In genomic region chr9:35923927-35924763, GRCh38 we compare ENCODE assay signal across 8 cellular contexts. TPM values are rescaled to one million over a fixed set of nuclear protein-coding genes. Genes with fewer than 3 reads are reported as not detected.
DNase-seq lines count a peak whose midpoint lies in the region; ATAC-seq, FAIRE-seq and TF ChIP-seq lines count a peak whose summit lies in the region.

No MANE protein-coding gene starts in this region.

- H3K9me3 ChIP-seq in keratinocyte (ENCODE audit: control insufficient read depth, low read depth, low read length) (no peaks in the 10 kb centered on the region), T-helper 17 cell (ENCODE audit: control insufficient read depth, low read length, poor library complexity, severe bottlenecking) (no peaks in the 10 kb centered on the region)

- DNase-seq in activated CD4-positive, alpha-beta memory T cell treated with anti-CD3 and anti-CD28 coated beads for 36 hours, result peak; percentile 71
- no peak for DNase-seq in activated CD4-positive, alpha-beta memory T cell treated with anti-CD3 and anti-CD28 coated beads, Interleukin-2, amount 10 ng/mL, durations not matched to agents 7 days and 5 days
- DNase-seq in amniotic epithelial cell (ENCODE audit: low read depth), result peak; percentile 97
- DNase-seq in keratinocyte (ENCODE audit: low read depth, low spot score), result no peak
- no peak for DNase-seq in stimulated activated effector memory CD8-positive, alpha-beta T cell treated with anti-CD3 and anti-CD28 coated beads, Interleukin-12 subunit alpha, Interleukin-12 subunit beta, amount 100 ng/mL, for 72 hours (ENCODE audit: low spot score in 2 of 2)
- no peak for DNase-seq in T-helper 17 cell
- no peak for DNase-seq in NCI-H146 treated with DMSO at 0.1 percent for 48 hours (lab: John Stamatoyannopoulos, UW; ENCODE audit: unreplicated experiment)
- DNase-seq in GM12891 (ENCODE audit: insufficient read length, low spot score), result no peak

- intact Hi-C loops in activated CD4-positive, alpha-beta memory T cell treated with anti-CD3 and anti-CD28 coated beads for 36 hours (cut with micrococcal nuclease), result no loop called here

- no peaks in the 10 kb centered on the region for H3K79me2 ChIP-seq in keratinocyte (ENCODE audit: control insufficient read depth, insufficient read depth, low read length)

- no peaks in the 10 kb centered on the region for H3K27me3 ChIP-seq in keratinocyte (ENCODE audit: control insufficient read depth, extremely low read depth, insufficient read depth, low read length)

- no peak for TF ChIP-seq CTCF in keratinocyte (optimal IDR thresholded peaks at IDR 0.05 in 1 of 3, IDR thresholded peaks at IDR 0.05 in 1 of 3, conservative IDR thresholded peaks at IDR 0.05 in 1 of 3; ENCODE audit: extremely low read depth in 1 of 3, insufficient read depth in 2 of 3, low read length in 3 of 3)

- peaks cover 21% of the 10 kb centered on the region for H3K4me1 Mint-ChIP-seq in activated CD4-positive, alpha-beta memory T cell treated with anti-CD3 and anti-CD28 coated beads for 36 hours (ENCODE audit: low read depth)
- H3K4me1 Mint-ChIP-seq in activated CD4-positive, alpha-beta memory T cell treated with anti-CD3 and anti-CD28 coated beads, Interleukin-2, amount 10 ng/mL, durations not matched to agents 7 days and 5 days, result no peaks in the 10 kb centered on the region
- no peaks in the 10 kb centered on the region for H3K4me1 Mint-ChIP-seq in stimulated activated effector memory CD8-positive, alpha-beta T cell treated with anti-CD3 and anti-CD28 coated beads, Interleukin-12 subunit alpha, Interleukin-12 subunit beta, amount 100 ng/mL, for 72 hours
- H3K4me1 Mint-ChIP-seq in T-helper 17 cell, result peaks cover 3% of the 10 kb centered on the region

- no peaks in the 10 kb centered on the region for H3K9me1 ChIP-seq in keratinocyte (ENCODE audit: control insufficient read depth, extremely low read depth, insufficient read depth, low read length)

- dilution Hi-C loops in keratinocyte (cut with MboI; ENCODE audit: extremely low pct_ligation_motif_present, low sequenced_read_pairs), result no loop called here

- POLR2A ChIA-PET in activated CD4-positive, alpha-beta memory T cell treated with anti-CD3 and anti-CD28 coated beads for 36 hours (lab: Charles Lee), result interaction anchor here (1.3 to 2.6 kb wide), 2 partner anchors 10 to 16 kb away, joined by 3 to 11 read pairs; no protein-coding TSS in a partner anchor
- POLR2A ChIA-PET in activated CD4-positive, alpha-beta memory T cell treated with anti-CD3 and anti-CD28 coated beads, Interleukin-2, amount 10 ng/mL, durations not matched to agents 7 days and 5 days (lab: Charles Lee), result no interaction called here

- no peaks in the 10 kb centered on the region for H3K27me3 Mint-ChIP-seq in activated CD4-positive, alpha-beta memory T cell treated with anti-CD3 and anti-CD28 coated beads for 36 hours
- H3K27me3 Mint-ChIP-seq in activated CD4-positive, alpha-beta memory T cell treated with anti-CD3 and anti-CD28 coated beads, Interleukin-2, amount 10 ng/mL, durations not matched to agents 7 days and 5 days, result no peaks in the 10 kb centered on the region
- H3K27me3 Mint-ChIP-seq in T-helper 17 cell, result peaks cover 7% of the 10 kb centered on the region

- H2AFZ ChIP-seq in keratinocyte (ENCODE audit: control insufficient read depth, low read length), result peak overlapping the region; percentile 48

- peak overlapping the region; percentile 39 for H3K9ac ChIP-seq in keratinocyte (ENCODE audit: control insufficient read depth, extremely low read depth, insufficient read depth, low read length)

- FAIRE-seq in keratinocyte (lab: Jason Lieb, UNC), result peak; percentile 85
- FAIRE-seq in GM12891 (lab: Jason Lieb, UNC), result no peak

- no peaks in the 10 kb centered on the region for H3K36me3 Mint-ChIP-seq in activated CD4-positive, alpha-beta memory T cell treated with anti-CD3 and anti-CD28 coated beads for 36 hours
- H3K36me3 Mint-ChIP-seq in activated CD4-positive, alpha-beta memory T cell treated with anti-CD3 and anti-CD28 coated beads, Interleukin-2, amount 10 ng/mL, durations not matched to agents 7 days and 5 days (ENCODE audit: low read depth), result no peaks in the 10 kb centered on the region
- no peaks in the 10 kb centered on the region for H3K36me3 Mint-ChIP-seq in stimulated activated effector memory CD8-positive, alpha-beta T cell treated with anti-CD3 and anti-CD28 coated beads, Interleukin-12 subunit alpha, Interleukin-12 subunit beta, amount 100 ng/mL, for 72 hours
- no peaks in the 10 kb centered on the region for H3K36me3 Mint-ChIP-seq in T-helper 17 cell (ENCODE audit: low read depth)

- H4K20me1 ChIP-seq in keratinocyte (ENCODE audit: control insufficient read depth, extremely low read depth, insufficient read depth, low read length), result no peaks in the 10 kb centered on the region

- H3K4me3 ChIP-seq in keratinocyte (ENCODE audit: control insufficient read depth in 2 of 3, extremely low read depth in 1 of 3, insufficient read depth in 2 of 3, low read depth in 1 of 3, low read length in 3 of 3), result peak overlapping the region in 2 of 3 experiments; percentile 1 to 8

- TF ChIP-seq POLR2A in GM12891 (IDR thresholded peaks at IDR 0.05; ENCODE audit: low read depth, low read length), result no peak

- peaks cover 15% of the 10 kb centered on the region for H3K4me1 ChIP-seq in keratinocyte (ENCODE audit: control insufficient read depth, extremely low read depth, insufficient read depth, low read length)

- CTCF ChIA-PET in activated CD4-positive, alpha-beta memory T cell treated with anti-CD3 and anti-CD28 coated beads for 36 hours (lab: Charles Lee), result interaction anchor here (1.4 to 3.5 kb wide), 6 partner anchors 16 to 86 kb away, joined by 3 to 24 read pairs (median 8); no protein-coding TSS in a partner anchor
- CTCF ChIA-PET in activated CD4-positive, alpha-beta memory T cell treated with anti-CD3 and anti-CD28 coated beads, Interleukin-2, amount 10 ng/mL, durations not matched to agents 7 days and 5 days (lab: Charles Lee), result interaction anchor here (0.8 to 1.3 kb wide), 2 partner anchors 21 kb away, joined by 3 to 4 read pairs; no protein-coding TSS in a partner anchor

- no peaks in the 10 kb centered on the region for H3K36me3 ChIP-seq in keratinocyte (ENCODE audit: control insufficient read depth in 2 of 2, extremely low read depth in 1 of 2, insufficient read depth in 2 of 2, low read length in 2 of 2)

- peak overlapping the region; percentile 71 for H3K27ac ChIP-seq in keratinocyte (ENCODE audit: control insufficient read depth, insufficient read depth, low read length)

- ATAC-seq in stimulated activated effector memory CD8-positive, alpha-beta T cell treated with anti-CD3 and anti-CD28 coated beads, Interleukin-12 subunit alpha, Interleukin-12 subunit beta, amount 100 ng/mL, for 72 hours, result peak; percentile 82
- ATAC-seq in T-helper 17 cell, result no peak

- no peak overlapping the region for H3K4me3 Mint-ChIP-seq in activated CD4-positive, alpha-beta memory T cell treated with anti-CD3 and anti-CD28 coated beads for 36 hours
- H3K4me3 Mint-ChIP-seq in activated CD4-positive, alpha-beta memory T cell treated with anti-CD3 and anti-CD28 coated beads, Interleukin-2, amount 10 ng/mL, durations not matched to agents 7 days and 5 days, result no peak overlapping the region
- no peak overlapping the region for H3K4me3 Mint-ChIP-seq in stimulated activated effector memory CD8-positive, alpha-beta T cell treated with anti-CD3 and anti-CD28 coated beads, Interleukin-12 subunit alpha, Interleukin-12 subunit beta, amount 100 ng/mL, for 72 hours
- H3K4me3 Mint-ChIP-seq in T-helper 17 cell, result no peak overlapping the region

- H3K9me3 Mint-ChIP-seq in activated CD4-positive, alpha-beta memory T cell treated with anti-CD3 and anti-CD28 coated beads for 36 hours, result no peaks in the 10 kb centered on the region
- no peaks in the 10 kb centered on the region for H3K9me3 Mint-ChIP-seq in activated CD4-positive, alpha-beta memory T cell treated with anti-CD3 and anti-CD28 coated beads, Interleukin-2, amount 10 ng/mL, durations not matched to agents 7 days and 5 days
- H3K9me3 Mint-ChIP-seq in stimulated activated effector memory CD8-positive, alpha-beta T cell treated with anti-CD3 and anti-CD28 coated beads, Interleukin-12 subunit alpha, Interleukin-12 subunit beta, amount 100 ng/mL, for 72 hours, result no peaks in the 10 kb centered on the region

- H3K27ac Mint-ChIP-seq in activated CD4-positive, alpha-beta memory T cell treated with anti-CD3 and anti-CD28 coated beads for 36 hours, result no peak overlapping the region
- no peak overlapping the region for H3K27ac Mint-ChIP-seq in activated CD4-positive, alpha-beta memory T cell treated with anti-CD3 and anti-CD28 coated beads, Interleukin-2, amount 10 ng/mL, durations not matched to agents 7 days and 5 days
- no peak overlapping the region for H3K27ac Mint-ChIP-seq in stimulated activated effector memory CD8-positive, alpha-beta T cell treated with anti-CD3 and anti-CD28 coated beads, Interleukin-12 subunit alpha, Interleukin-12 subunit beta, amount 100 ng/mL, for 72 hours
- no peak overlapping the region for H3K27ac Mint-ChIP-seq in T-helper 17 cell

- peak overlapping the region; percentile 29 for H3K4me2 ChIP-seq in keratinocyte (ENCODE audit: control insufficient read depth, extremely low read depth, insufficient read depth, low read depth, low read length)

RNA-seq across cellular contexts. Expression of gene SPAAR, which starts 14.9 kb away (rescaled TPM):
- total RNA-seq in activated CD4-positive, alpha-beta memory T cell treated with anti-CD3 and anti-CD28 coated beads for 36 hours, result not detected
- total RNA-seq in activated CD4-positive, alpha-beta memory T cell treated with anti-CD3 and anti-CD28 coated beads, Interleukin-2, amount 10 ng/mL, durations not matched to agents 7 days and 5 days, result not detected
- not detected in 3 replicates for polyA plus RNA-seq in keratinocyte
- polyA plus RNA-seq in keratinocyte (2011; ENCODE audit: low read depth), result not detected
- not detected in 2 replicates for polyA plus RNA-seq in keratinocyte (2011; cell fraction: cytosol; rRNA removed)
- not detected in 2 replicates for polyA plus RNA-seq in keratinocyte (2011; cell fraction: nucleus; rRNA removed)
- not detected in 2 replicates for polyA plus RNA-seq in keratinocyte (2012; ENCODE audit: low replicate concordance)
- not detected in 3 replicates for polyA minus RNA-seq in keratinocyte
- not detected for polyA minus RNA-seq in keratinocyte (2011; cell fraction: cytosol; rRNA and poly(A)+ RNA removed)
- polyA minus RNA-seq in keratinocyte (2011; cell fraction: nucleus; rRNA and poly(A)+ RNA removed), result not detected in 2 replicates
- total RNA-seq in T-helper 17 cell, result not detected
- not detected for polyA plus RNA-seq in GM12891 (2012; ENCODE audit: low read depth, missing spikeins)

RNA-seq across cellular contexts. Expression of gene HRCT1, which starts 18.1 kb away (rescaled TPM):
- not detected for total RNA-seq in activated CD4-positive, alpha-beta memory T cell treated with anti-CD3 and anti-CD28 coated beads for 36 hours
- not detected for total RNA-seq in activated CD4-positive, alpha-beta memory T cell treated with anti-CD3 and anti-CD28 coated beads, Interleukin-2, amount 10 ng/mL, durations not matched to agents 7 days and 5 days
- not detected in 3 replicates for polyA plus RNA-seq in keratinocyte
- not detected for polyA plus RNA-seq in keratinocyte (2011; ENCODE audit: low read depth)
- polyA plus RNA-seq in keratinocyte (2011; cell fraction: cytosol; rRNA removed), result not detected in 2 replicates
- not detected in 2 replicates for polyA plus RNA-seq in keratinocyte (2011; cell fraction: nucleus; rRNA removed)
- not detected in 2 replicates for polyA plus RNA-seq in keratinocyte (2012; ENCODE audit: low replicate concordance)
- not detected in 3 replicates for polyA minus RNA-seq in keratinocyte
- not detected for polyA minus RNA-seq in keratinocyte (2011; cell fraction: cytosol; rRNA and poly(A)+ RNA removed)
- not detected in 2 replicates for polyA minus RNA-seq in keratinocyte (2011; cell fraction: nucleus; rRNA and poly(A)+ RNA removed)
- not detected for total RNA-seq in T-helper 17 cell
- polyA plus RNA-seq in GM12891 (2012; ENCODE audit: low read depth, missing spikeins), result not detected

RNA-seq across cellular contexts. Expression of gene OR2S2, which starts 33.8 kb away (rescaled TPM):
- total RNA-seq in activated CD4-positive, alpha-beta memory T cell treated with anti-CD3 and anti-CD28 coated beads for 36 hours, result not detected
- total RNA-seq in activated CD4-positive, alpha-beta memory T cell treated with anti-CD3 and anti-CD28 coated beads, Interleukin-2, amount 10 ng/mL, durations not matched to agents 7 days and 5 days, result not detected
- not detected in 3 replicates for polyA plus RNA-seq in keratinocyte
- polyA plus RNA-seq in keratinocyte (2011; ENCODE audit: low read depth), result not detected
- not detected in 2 replicates for polyA plus RNA-seq in keratinocyte (2011; cell fraction: cytosol; rRNA removed)
- polyA plus RNA-seq in keratinocyte (2011; cell fraction: nucleus; rRNA removed), result not detected in 2 replicates
- not detected in 2 replicates for polyA plus RNA-seq in keratinocyte (2012; ENCODE audit: low replicate concordance)
- not detected in 3 replicates for polyA minus RNA-seq in keratinocyte
- not detected for polyA minus RNA-seq in keratinocyte (2011; cell fraction: cytosol; rRNA and poly(A)+ RNA removed)
- polyA minus RNA-seq in keratinocyte (2011; cell fraction: nucleus; rRNA and poly(A)+ RNA removed), result not detected in 2 replicates
- not detected for total RNA-seq in T-helper 17 cell
- not detected for polyA plus RNA-seq in GM12891 (2012; ENCODE audit: low read depth, missing spikeins)

RNA-seq across cellular contexts. Expression of gene OR13J1, which starts 53.9 kb away (rescaled TPM):
- total RNA-seq in activated CD4-positive, alpha-beta memory T cell treated with anti-CD3 and anti-CD28 coated beads for 36 hours, result not detected
- not detected for total RNA-seq in activated CD4-positive, alpha-beta memory T cell treated with anti-CD3 and anti-CD28 coated beads, Interleukin-2, amount 10 ng/mL, durations not matched to agents 7 days and 5 days
- not detected in 3 replicates for polyA plus RNA-seq in keratinocyte
- not detected for polyA plus RNA-seq in keratinocyte (2011; ENCODE audit: low read depth)
- not detected in 2 replicates for polyA plus RNA-seq in keratinocyte (2011; cell fraction: cytosol; rRNA removed)
- polyA plus RNA-seq in keratinocyte (2011; cell fraction: nucleus; rRNA removed), result not detected in 2 replicates
- not detected in 2 replicates for polyA plus RNA-seq in keratinocyte (2012; ENCODE audit: low replicate concordance)
- polyA minus RNA-seq in keratinocyte, result not detected in 3 replicates
- not detected for polyA minus RNA-seq in keratinocyte (2011; cell fraction: cytosol; rRNA and poly(A)+ RNA removed)
- not detected in 2 replicates for polyA minus RNA-seq in keratinocyte (2011; cell fraction: nucleus; rRNA and poly(A)+ RNA removed)
- total RNA-seq in T-helper 17 cell, result not detected
- not detected for polyA plus RNA-seq in GM12891 (2012; ENCODE audit: low read depth, missing spikeins)

Comparison
In these comparisons a context has a peak if more than half of its experiments do, and no peak if none do; other contexts are left out.
1. DNase-seq: peak in activated CD4-positive, alpha-beta memory T cell treated with anti-CD3 and anti-CD28 coated beads for 36 hours (single experiment) and amniotic epithelial cell (single experiment); none in activated CD4-positive, alpha-beta memory T cell treated with anti-CD3 and anti-CD28 coated beads, Interleukin-2, amount 10 ng/mL, durations not matched to agents 7 days and 5 days (single experiment), keratinocyte (single experiment), stimulated activated effector memory CD8-positive, alpha-beta T cell treated with anti-CD3 and anti-CD28 coated beads, Interleukin-12 subunit alpha, Interleukin-12 subunit beta, amount 100 ng/mL, for 72 hours (0 of 2), T-helper 17 cell (0 of 3), NCI-H146 treated with DMSO at 0.1 percent for 48 hours (single experiment) and GM12891 (single experiment).